20 cellular contexts compared by ENCODE assay signal in the genomic region with DNA sequence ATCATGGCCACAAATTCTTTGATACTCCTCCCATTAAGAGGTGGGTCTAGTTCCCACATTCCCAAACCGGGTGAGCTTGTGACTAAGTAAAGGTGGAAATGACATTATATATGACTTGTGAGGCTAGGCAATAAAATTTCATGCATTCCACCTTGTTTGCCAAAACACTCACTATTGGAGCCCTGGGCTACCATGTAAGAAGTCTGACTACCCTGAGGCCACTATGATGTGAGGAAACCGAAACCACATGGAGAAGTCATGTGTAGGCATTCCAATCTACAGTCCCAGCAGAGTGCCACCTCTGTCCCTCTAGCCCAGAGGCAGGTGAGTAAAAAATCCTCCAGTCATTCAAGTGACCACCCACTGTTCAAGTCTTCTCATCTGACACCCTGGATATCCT. TPM values are rescaled to one million over a fixed set of nuclear protein-coding genes. Genes with fewer than 3 reads are reported as not detected.
DNase-seq lines count a peak whose midpoint lies in the region; ATAC-seq and TF ChIP-seq lines count a peak whose summit lies in the region.
"Had no signal": no experiment of that assay in that cellular context is flagged by ENCODE, and none has a peak within 500 bp of the region (broad histone marks: within the 10 kb centered on the region; RNA-seq: fewer than 3 reads in every experiment).

No MANE protein-coding gene starts in this region.

- no peaks in the 10 kb centered on the region for H3K4me1 Mint-ChIP-seq in CD4-positive, alpha-beta memory T cell
- H3K4me1 Mint-ChIP-seq: activated naive CD4-positive, alpha-beta T cell treated with anti-CD3 and anti-CD28 coated beads, Interleukin-2, amount 50 U/mL, for 24 hours had no signal

- H3K4me3 Mint-ChIP-seq in CD4-positive, alpha-beta memory T cell: no peak overlapping the region
- H3K4me3 Mint-ChIP-seq: activated naive CD4-positive, alpha-beta T cell treated with anti-CD3 and anti-CD28 coated beads, Interleukin-2, amount 50 U/mL, for 24 hours; activated T-cell treated with anti-CD3 and anti-CD28 coated beads, Interleukin-2, amount 50 U/mL, for 72 hours; effector memory CD8-positive, alpha-beta T cell had no signal

- peaks cover 12 to 16% of the 10 kb centered on the region in 2 donors for H3K27me3 Mint-ChIP-seq in CD4-positive, alpha-beta memory T cell

- intact Hi-C loops in CD4-positive, alpha-beta memory T cell (cut with micrococcal nuclease): no loop called here

- H3K36me3 Mint-ChIP-seq in CD4-positive, alpha-beta memory T cell: no peaks in the 10 kb centered on the region

- peak; percentile 34 for DNase-seq in BJ (ENCODE audit: low read depth)
- peak; percentile 7 for DNase-seq in HCEC 1CT
- DNase-seq in SK-MEL-5 (ENCODE audit: low read depth, low spot score): peak; percentile 11
- DNase-seq in kidney tubule cell (ENCODE audit: low spot score): peak; percentile 78
- DNase-seq in SKM-1 treated with dmso at 0.1 percent for 144 hours (lab: John Stamatoyannopoulos, UW; ENCODE audit: unreplicated experiment): no peak
- DNase-seq in COLO829 (ENCODE audit: low spot score): no peak
- no peak for DNase-seq in CD4-positive, alpha-beta memory T cell
- DNase-seq: activated CD4-positive, CD25-positive, alpha-beta regulatory T cell; activated T-cell treated with anti-CD3 and anti-CD28 coated beads, Interleukin-2, amount 50 U/mL, for 72 hours; effector memory CD8-positive, alpha-beta T cell; head of caudate nucleus; NCI-H1105; NCI-H2107; NCI-H524 treated with DMSO at 0.1 percent for 48 hours; SHP77 treated with DMSO at 0.1 percent for 48 hours; substantia nigra had no signal

- ATAC-seq in GM18870 (IDR thresholded peaks at IDR 0.05; ENCODE audit: unreplicated experiment): no peak
- ATAC-seq: activated T-cell treated with anti-CD3 and anti-CD28 coated beads, Interleukin-2, amount 50 U/mL, for 72 hours; effector memory CD8-positive, alpha-beta T cell had no signal

- no peaks in the 10 kb centered on the region for H3K9me3 ChIP-seq in CD4-positive, alpha-beta memory T cell (ENCODE audit: control insufficient read depth in 1 of 2, low read length in 2 of 2)
- H3K9me3 ChIP-seq: neutrophil, vagina had no signal

- no peak overlapping the region for H3K27ac ChIP-seq in CD4-positive, alpha-beta memory T cell (ENCODE audit: low read depth, low read length)
- H3K27ac ChIP-seq: neutrophil, vagina had no signal

- in situ Hi-C loops in SK-MEL-5 (cut with HindIII; ENCODE audit: low pct_unique_long_range_greater_than_20kb, low sequenced_read_pairs): no loop called here

- H3K27me3 ChIP-seq in BJ (ENCODE audit: control insufficient read depth, insufficient read depth, low read length): no peaks in the 10 kb centered on the region; the same call in 1 of the 2 replicates
- H3K27me3 ChIP-seq in CD4-positive, alpha-beta memory T cell (ENCODE audit: insufficient read depth, low read length): no peaks in the 10 kb centered on the region
- H3K27me3 ChIP-seq: vagina had no signal

- no peak overlapping the region for H3K4me3 ChIP-seq in BJ (ENCODE audit: low read depth, low read length)
- no peak overlapping the region for H3K4me3 ChIP-seq in CD4-positive, alpha-beta memory T cell (ENCODE audit: low read length in 2 of 2)
- H3K4me3 ChIP-seq: vagina had no signal

- no peak for TF ChIP-seq CTCF in BJ (IDR thresholded peaks at IDR 0.05; ENCODE audit: insufficient read depth, low read depth, low read length)

- CTCF ChIA-PET in BJ (lab: Yijun Ruan, JAX): no interaction called here
- CTCF ChIA-PET in CD4-positive, alpha-beta memory T cell (lab: Charles Lee; ENCODE audit: partially characterized antibody): no interaction called here

- H3K9me3 Mint-ChIP-seq in CD4-positive, alpha-beta memory T cell: no peaks in the 10 kb centered on the region
- H3K9me3 Mint-ChIP-seq: activated naive CD4-positive, alpha-beta T cell treated with anti-CD3 and anti-CD28 coated beads, Interleukin-2, amount 50 U/mL, for 24 hours; activated T-cell treated with anti-CD3 and anti-CD28 coated beads, Interleukin-2, amount 50 U/mL, for 72 hours; effector memory CD8-positive, alpha-beta T cell had no signal

- H3K36me3 ChIP-seq in BJ (ENCODE audit: control insufficient read depth, insufficient read depth, low read length): no peaks in the 10 kb centered on the region
- H3K36me3 ChIP-seq in CD4-positive, alpha-beta memory T cell (ENCODE audit: insufficient read depth, low read length): no peaks in the 10 kb centered on the region
- H3K36me3 ChIP-seq: neutrophil, vagina had no signal

- H3K27ac Mint-ChIP-seq in CD4-positive, alpha-beta memory T cell: no peak overlapping the region
- H3K27ac Mint-ChIP-seq: activated naive CD4-positive, alpha-beta T cell treated with anti-CD3 and anti-CD28 coated beads, Interleukin-2, amount 50 U/mL, for 24 hours; activated T-cell treated with anti-CD3 and anti-CD28 coated beads, Interleukin-2, amount 50 U/mL, for 72 hours; effector memory CD8-positive, alpha-beta T cell had no signal

- POLR2A ChIA-PET in BJ (lab: Charles Lee): no interaction called here
- POLR2A ChIA-PET in CD4-positive, alpha-beta memory T cell (lab: Charles Lee; ENCODE audit: partially characterized antibody): no interaction called here

- H3K4me1 ChIP-seq in CD4-positive, alpha-beta memory T cell (ENCODE audit: insufficient read depth, low read length): no peaks in the 10 kb centered on the region
- H3K4me1 ChIP-seq: vagina had no signal

RNA-seq across cellular contexts. Expression of gene SMG7, which starts 17.9 kb away (rescaled TPM):
- polyA plus RNA-seq in BJ (2011; rRNA removed): 26.1 and 30.7 TPM in 2 replicates
- 35.0 and 35.9 TPM in 2 replicates for polyA minus RNA-seq in BJ (2011; rRNA and poly(A)+ RNA removed)
- total RNA-seq in SK-MEL-5 (2014; rRNA removed; shearing (Covaris generic)): 15.8 and 21.1 TPM in 2 replicates
- polyA plus RNA-seq in SK-MEL-5 (2015; cell fraction: cytosol; rRNA removed): 33.1 and 41.4 TPM in 2 replicates
- 48.2 and 61.3 TPM in 2 replicates for polyA plus RNA-seq in SK-MEL-5 (2015; cell fraction: nucleus; rRNA removed)
- total RNA-seq in CD4-positive, alpha-beta memory T cell: 10 to 100 TPM; 66.1 to 66.5 TPM
- polyA plus RNA-seq in CD4-positive, alpha-beta memory T cell: 10 to 100 TPM; 15.0 to 37.9 TPM

RNA-seq across cellular contexts. Expression of gene NMNAT2, which starts 36.2 kb away (rescaled TPM):
- 1.4 and 2.1 TPM in 2 replicates for polyA plus RNA-seq in BJ (2011; rRNA removed)
- 2.2 and 6.5 TPM in 2 replicates for polyA minus RNA-seq in BJ (2011; rRNA and poly(A)+ RNA removed)
- total RNA-seq in SK-MEL-5 (2014; rRNA removed; shearing (Covaris generic)): 0.03 and 0.08 TPM in 2 replicates
- polyA plus RNA-seq in SK-MEL-5 (2015; cell fraction: cytosol; rRNA removed): 0.12 and 0.51 TPM in 2 replicates
- 0.04 TPM in 1 of 2 replicates, not detected in the other for polyA plus RNA-seq in SK-MEL-5 (2015; cell fraction: nucleus; rRNA removed)
- total RNA-seq in CD4-positive, alpha-beta memory T cell: not detected
- polyA plus RNA-seq in CD4-positive, alpha-beta memory T cell: not detected
- total RNA-seq: activated T-cell treated with anti-CD3 and anti-CD28 coated beads, Interleukin-2, amount 50 U/mL, for 72 hours had no signal

Comparison
In these comparisons a context has a peak if more than half of its experiments do, and no peak if none do; other contexts are left out.
1. DNase-seq: peak in BJ (single experiment), HCEC 1CT (single experiment), SK-MEL-5 (single experiment) and kidney tubule cell (single experiment); none in SKM-1 treated with dmso at 0.1 percent for 144 hours (single experiment), COLO829 (single experiment) and CD4-positive, alpha-beta memory T cell (0 of 5).